Comparison of ENCODE assay signal across 8 cellular contexts in genomic region chr18:45664824-45665763, GRCh38. TPM values are rescaled to one million over a fixed set of nuclear protein-coding genes. Genes with fewer than 3 reads are reported as not detected.
DNase-seq lines count a peak whose midpoint lies in the region; ATAC-seq and TF ChIP-seq lines count a peak whose summit lies in the region.

No MANE protein-coding gene starts in this region.

- H3K4me3 ChIP-seq in CD4-positive, alpha-beta memory T cell (ENCODE audit: low read length in 2 of 2): no peak overlapping the region
- H3K4me3 ChIP-seq in SJSA1 (no peak overlapping the region), gastroesophageal sphincter (no peak overlapping the region), parathyroid adenoma (ENCODE audit: low read depth, low read length) (no peak overlapping the region), aorta (ENCODE audit: low read length in 2 of 2) (no peak overlapping the region)

- peaks cover 42 to 63% (median 52%) of the 10 kb centered on the region in 4 donors for H3K4me1 Mint-ChIP-seq in CD4-positive, alpha-beta memory T cell
- H3K4me1 Mint-ChIP-seq in activated naive CD4-positive, alpha-beta T cell treated with anti-CD3 and anti-CD28 coated beads for 36 hours (ENCODE audit: low read depth): peaks cover 52% of the 10 kb centered on the region

- H3K27ac Mint-ChIP-seq in CD4-positive, alpha-beta memory T cell: peak overlapping the region; percentile 47 to 91 (median 88)
- H3K27ac Mint-ChIP-seq in activated naive CD4-positive, alpha-beta T cell treated with anti-CD3 and anti-CD28 coated beads for 36 hours: no peak overlapping the region

- H3K36me3 Mint-ChIP-seq in CD4-positive, alpha-beta memory T cell: no peaks in the 10 kb centered on the region
- no peaks in the 10 kb centered on the region for H3K36me3 Mint-ChIP-seq in activated naive CD4-positive, alpha-beta T cell treated with anti-CD3 and anti-CD28 coated beads for 36 hours (ENCODE audit: low read depth)

- TF ChIP-seq CTCF in gastroesophageal sphincter (IDR thresholded peaks at IDR 0.05) (peak; percentile 95 to 96 (median 95)), parathyroid adenoma (IDR thresholded peaks at IDR 0.05) (peak; percentile 98)

- H2AFZ ChIP-seq in parathyroid adenoma: peak overlapping the region; percentile 83

- TF ChIP-seq EP300 in gastroesophageal sphincter (IDR thresholded peaks at IDR 0.05): no peak

- no peaks in the 10 kb centered on the region for H3K36me3 ChIP-seq in CD4-positive, alpha-beta memory T cell (ENCODE audit: insufficient read depth, low read length)
- H3K36me3 ChIP-seq in KOPT-K1 (ENCODE audit: insufficient read depth, low read length) (no peaks in the 10 kb centered on the region), SJSA1 (no peaks in the 10 kb centered on the region), gastroesophageal sphincter (no peaks in the 10 kb centered on the region), parathyroid adenoma (ENCODE audit: control insufficient read depth, insufficient read depth, low read length) (no peaks in the 10 kb centered on the region), aorta (ENCODE audit: control insufficient read depth in 1 of 2, insufficient read depth in 2 of 2, low read length in 1 of 2) (no peaks in the 10 kb centered on the region)

- peak; percentile 61 to 71 (median 66) for DNase-seq in CD4-positive, alpha-beta memory T cell
- DNase-seq in SJSA1 (ENCODE audit: low read depth in 1 of 2, low spot score in 2 of 2) (peak; percentile 56 to 63), aorta (peak in 1 of 2 donors; percentile 64)
- DNase-seq in activated naive CD4-positive, alpha-beta T cell treated with anti-CD3 and anti-CD28 coated beads for 36 hours: peak; percentile 82

- CTCF ChIA-PET in CD4-positive, alpha-beta memory T cell (lab: Charles Lee; ENCODE audit: partially characterized antibody): interaction anchor here (0.6 to 14.4 kb wide), 51 partner anchors 8 to 1485 kb away, joined by 3 to 342 read pairs (median 4); partner anchors contain the start of genes PSTPIP2, SLC14A1 and SLC14A2
- CTCF ChIA-PET in activated naive CD4-positive, alpha-beta T cell treated with anti-CD3 and anti-CD28 coated beads for 36 hours (lab: Charles Lee): interaction anchor here (0.5 to 9.3 kb wide), 65 partner anchors 8 to 548 kb away, joined by 3 to 159 read pairs (median 4); partner anchors contain the start of genes PSTPIP2 and SLC14A1

- peaks cover 56% of the 10 kb centered on the region for H3K4me1 ChIP-seq in CD4-positive, alpha-beta memory T cell (ENCODE audit: insufficient read depth, low read length)
- H3K4me1 ChIP-seq in SJSA1 (replicated peaks): 0 out of 2 replicates have a peak, but pooled peaks cover 5% of the 10 kb centered on the region
- peaks cover 2 to 46% (median 7%) of the 10 kb centered on the region in 3 donors for H3K4me1 ChIP-seq in gastroesophageal sphincter
- peaks cover 21% of the 10 kb centered on the region for H3K4me1 ChIP-seq in parathyroid adenoma
- no peaks in the 10 kb centered on the region for H3K4me1 ChIP-seq in aorta (ENCODE audit: control insufficient read depth in 1 of 2, insufficient read depth in 2 of 2, low read length in 2 of 2)

- H3K9me3 Mint-ChIP-seq in CD4-positive, alpha-beta memory T cell: no peaks in the 10 kb centered on the region
- H3K9me3 Mint-ChIP-seq in activated naive CD4-positive, alpha-beta T cell treated with anti-CD3 and anti-CD28 coated beads for 36 hours: no peaks in the 10 kb centered on the region

- intact Hi-C loops in CD4-positive, alpha-beta memory T cell (cut with micrococcal nuclease): loop anchor here (1.0 to 5.0 kb wide), 10 partner anchors 22 to 408 kb away; no protein-coding TSS in a partner anchor
- intact Hi-C loops in activated naive CD4-positive, alpha-beta T cell treated with anti-CD3 and anti-CD28 coated beads for 36 hours (cut with micrococcal nuclease): loop anchor here (1.0 to 2.0 kb wide), 10 partner anchors 24 to 408 kb away; no protein-coding TSS in a partner anchor
- intact Hi-C loops in aorta (cut with DNase I): loop anchor here (2.0 to 10.0 kb wide), 3 partner anchors 43 to 410 kb away; partner anchors contain the start of gene PSTPIP2 (in 2 of the 2)

- H3K27me3 ChIP-seq in CD4-positive, alpha-beta memory T cell (ENCODE audit: insufficient read depth, low read length): no peaks in the 10 kb centered on the region
- H3K27me3 ChIP-seq in SJSA1 (replicated peaks) (no peaks in the 10 kb centered on the region), gastroesophageal sphincter (no peaks in the 10 kb centered on the region), parathyroid adenoma (ENCODE audit: control insufficient read depth, insufficient read depth, low read length) (no peaks in the 10 kb centered on the region), aorta (ENCODE audit: control insufficient read depth in 1 of 2, insufficient read depth in 2 of 2, low read length in 1 of 2) (no peaks in the 10 kb centered on the region)

- no peaks in the 10 kb centered on the region for H3K79me2 ChIP-seq in parathyroid adenoma

- ATAC-seq in GM19395 (IDR thresholded peaks at IDR 0.05; ENCODE audit: unreplicated experiment) (peak; percentile 54), gastroesophageal sphincter (peak; percentile 73), aorta (ENCODE audit: low FRiP score) (peak; percentile 82)

- POLR2A ChIA-PET in CD4-positive, alpha-beta memory T cell (lab: Charles Lee; ENCODE audit: partially characterized antibody): interaction anchor here (0.6 to 13.7 kb wide), 17 partner anchors 13 to 433 kb away, joined by 3 to 169 read pairs (median 4); partner anchors contain the start of genes ATP5F1A and SLC14A1

- TF ChIP-seq POLR2A in gastroesophageal sphincter (IDR thresholded peaks at IDR 0.05): no peak

- H3K4me2 ChIP-seq in parathyroid adenoma (ENCODE audit: low read length): peak overlapping the region; percentile 11

- no peaks in the 10 kb centered on the region for H3K27me3 Mint-ChIP-seq in CD4-positive, alpha-beta memory T cell
- no peaks in the 10 kb centered on the region for H3K27me3 Mint-ChIP-seq in activated naive CD4-positive, alpha-beta T cell treated with anti-CD3 and anti-CD28 coated beads for 36 hours (ENCODE audit: low read depth)

- WGBS in gastroesophageal sphincter (ENCODE audit: low coverage in 1 of 2), 2 donors: 39 to 47% methylated on average over 4 of the region's 6 CpGs
- 28 to 31% methylated on average over 6 of the region's 6 CpGs for WGBS in aorta, 2 donors

- peak overlapping the region in 7 of 8 donors; percentile 21 to 80 (median 61) for H3K4me3 Mint-ChIP-seq in CD4-positive, alpha-beta memory T cell
- no peak overlapping the region for H3K4me3 Mint-ChIP-seq in activated naive CD4-positive, alpha-beta T cell treated with anti-CD3 and anti-CD28 coated beads for 36 hours

- no peaks in the 10 kb centered on the region for H3K9me3 ChIP-seq in CD4-positive, alpha-beta memory T cell (ENCODE audit: control insufficient read depth in 1 of 2, low read length in 2 of 2)
- H3K9me3 ChIP-seq in KOPT-K1 (ENCODE audit: insufficient read depth, low read length, poor library complexity, severe bottlenecking) (no peaks in the 10 kb centered on the region), SJSA1 (replicated peaks) (no peaks in the 10 kb centered on the region), gastroesophageal sphincter (no peaks in the 10 kb centered on the region), parathyroid adenoma (ENCODE audit: control insufficient read depth, low read length) (no peaks in the 10 kb centered on the region), aorta (ENCODE audit: control insufficient read depth, low read length) (no peaks in the 10 kb centered on the region)

- H3K27ac ChIP-seq in CD4-positive, alpha-beta memory T cell (ENCODE audit: low read depth, low read length): no peak overlapping the region
- peak overlapping the region; percentile 100 for H3K27ac ChIP-seq in KOPT-K1 (ENCODE audit: low read depth, low read length, poor library complexity, severe bottlenecking)
- H3K27ac ChIP-seq in SJSA1: no peak overlapping the region
- H3K27ac ChIP-seq in gastroesophageal sphincter: no peak overlapping the region
- no peak overlapping the region for H3K27ac ChIP-seq in parathyroid adenoma
- H3K27ac ChIP-seq in aorta (ENCODE audit: low read depth in 1 of 2, low read length in 2 of 2): no peak overlapping the region

- no peak overlapping the region for H3K9ac ChIP-seq in parathyroid adenoma

RNA-seq across cellular contexts. Expression of gene SLC14A2, which starts 49.8 kb away (rescaled TPM):
- total RNA-seq in CD4-positive, alpha-beta memory T cell: under 1 TPM; 0.06 to 0.12 TPM
- polyA plus RNA-seq in CD4-positive, alpha-beta memory T cell: under 1 TPM; 0.15 to 0.22 TPM
- not detected in 2 replicates for total RNA-seq in SJSA1 (2014; rRNA removed; shearing (Covaris generic))
- total RNA-seq in activated naive CD4-positive, alpha-beta T cell treated with anti-CD3 and anti-CD28 coated beads for 36 hours: not detected
- total RNA-seq in gastroesophageal sphincter (under 1 TPM in 1 of 4 donors, not detected in 3; 0.15 TPM), aorta (under 1 TPM in 1 of 2 donors, not detected in 1; 0.54 TPM)
- polyA plus RNA-seq in aorta: under 1 TPM; 0.10 to 0.13 TPM

RNA-seq across cellular contexts. Expression of gene SLC14A1, which starts 58.9 kb away (rescaled TPM):
- total RNA-seq in CD4-positive, alpha-beta memory T cell: 1 to 10 TPM; 2.8 to 3.6 TPM
- 1 to 10 TPM; 1.8 to 3.6 TPM for polyA plus RNA-seq in CD4-positive, alpha-beta memory T cell
- total RNA-seq in SJSA1 (2014; rRNA removed; shearing (Covaris generic)): 5.1 and 7.8 TPM in 2 replicates
- total RNA-seq in activated naive CD4-positive, alpha-beta T cell treated with anti-CD3 and anti-CD28 coated beads for 36 hours: under 1 TPM; 0.26 to 0.74 TPM
- total RNA-seq in gastroesophageal sphincter (1 to 10 TPM in 2 of 4 donors, under 1 TPM in 2; 0.40 to 6.6 (median 1.5) TPM), aorta (10 to 100 TPM; 33.1 to 44.8 TPM)
- 10 to 100 TPM; 11.4 to 33.6 TPM for polyA plus RNA-seq in aorta
